1 cellular context compared by ENCODE assay signal in the genomic region with DNA sequence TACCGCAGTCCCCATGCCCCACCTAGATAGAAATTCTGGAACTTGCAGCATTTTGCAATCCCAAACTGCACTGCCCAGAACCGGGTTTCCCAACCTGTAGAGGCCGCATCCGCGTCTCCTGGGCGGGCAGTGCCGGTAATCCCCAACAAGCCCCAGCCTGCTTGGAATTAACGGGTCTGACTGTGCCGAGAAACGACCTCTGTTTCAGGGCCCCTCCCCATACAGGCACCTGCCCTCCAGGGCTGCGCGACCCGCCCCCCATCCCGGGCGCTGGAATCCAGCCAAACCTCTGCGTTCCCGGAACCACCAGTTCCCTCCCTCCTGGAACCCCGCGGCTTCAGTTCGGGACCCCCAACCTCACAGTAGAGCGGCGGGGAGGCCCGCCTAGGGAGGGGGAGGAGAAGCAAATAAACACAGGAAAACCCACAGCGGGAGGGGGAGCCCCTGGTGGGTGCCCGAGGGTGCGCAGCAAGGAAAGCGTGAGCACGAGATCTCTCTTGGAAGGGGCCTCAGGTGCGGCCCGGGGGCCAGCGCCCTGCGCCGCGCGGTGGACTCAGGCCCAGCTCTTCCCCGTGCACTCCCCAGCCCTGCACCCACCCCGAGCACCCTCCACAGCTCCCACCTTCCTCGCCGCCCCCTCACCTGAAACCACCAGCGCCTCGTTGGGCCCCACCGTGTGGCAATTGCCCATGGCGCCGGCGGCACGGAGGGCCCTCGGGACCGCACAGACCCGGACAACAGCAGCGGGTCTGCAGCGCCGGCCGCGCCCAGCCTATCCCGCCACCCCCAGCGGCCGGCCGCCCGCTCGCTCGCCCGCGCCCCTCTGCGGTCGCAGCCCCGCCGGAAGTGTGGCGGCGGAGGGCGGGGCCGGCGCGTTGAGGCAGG.
TF ChIP-seq lines count a peak whose summit lies in the region.

A gene with protein sequence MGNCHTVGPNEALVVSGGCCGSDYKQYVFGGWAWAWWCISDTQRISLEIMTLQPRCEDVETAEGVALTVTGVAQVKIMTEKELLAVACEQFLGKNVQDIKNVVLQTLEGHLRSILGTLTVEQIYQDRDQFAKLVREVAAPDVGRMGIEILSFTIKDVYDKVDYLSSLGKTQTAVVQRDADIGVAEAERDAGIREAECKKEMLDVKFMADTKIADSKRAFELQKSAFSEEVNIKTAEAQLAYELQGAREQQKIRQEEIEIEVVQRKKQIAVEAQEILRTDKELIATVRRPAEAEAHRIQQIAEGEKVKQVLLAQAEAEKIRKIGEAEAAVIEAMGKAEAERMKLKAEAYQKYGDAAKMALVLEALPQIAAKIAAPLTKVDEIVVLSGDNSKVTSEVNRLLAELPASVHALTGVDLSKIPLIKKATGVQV (minus strand): TSS at position 850 of the 885 bp plus-strand sequence. CDS start 159 bp downstream, at position 691.

TF ChIP-seq in HepG2, 621 proteins besides CTCF, POLR2A, EP300 and RAD21 (continued from another document and continues in another):
- TF ChIP-seq, protein P1, sequence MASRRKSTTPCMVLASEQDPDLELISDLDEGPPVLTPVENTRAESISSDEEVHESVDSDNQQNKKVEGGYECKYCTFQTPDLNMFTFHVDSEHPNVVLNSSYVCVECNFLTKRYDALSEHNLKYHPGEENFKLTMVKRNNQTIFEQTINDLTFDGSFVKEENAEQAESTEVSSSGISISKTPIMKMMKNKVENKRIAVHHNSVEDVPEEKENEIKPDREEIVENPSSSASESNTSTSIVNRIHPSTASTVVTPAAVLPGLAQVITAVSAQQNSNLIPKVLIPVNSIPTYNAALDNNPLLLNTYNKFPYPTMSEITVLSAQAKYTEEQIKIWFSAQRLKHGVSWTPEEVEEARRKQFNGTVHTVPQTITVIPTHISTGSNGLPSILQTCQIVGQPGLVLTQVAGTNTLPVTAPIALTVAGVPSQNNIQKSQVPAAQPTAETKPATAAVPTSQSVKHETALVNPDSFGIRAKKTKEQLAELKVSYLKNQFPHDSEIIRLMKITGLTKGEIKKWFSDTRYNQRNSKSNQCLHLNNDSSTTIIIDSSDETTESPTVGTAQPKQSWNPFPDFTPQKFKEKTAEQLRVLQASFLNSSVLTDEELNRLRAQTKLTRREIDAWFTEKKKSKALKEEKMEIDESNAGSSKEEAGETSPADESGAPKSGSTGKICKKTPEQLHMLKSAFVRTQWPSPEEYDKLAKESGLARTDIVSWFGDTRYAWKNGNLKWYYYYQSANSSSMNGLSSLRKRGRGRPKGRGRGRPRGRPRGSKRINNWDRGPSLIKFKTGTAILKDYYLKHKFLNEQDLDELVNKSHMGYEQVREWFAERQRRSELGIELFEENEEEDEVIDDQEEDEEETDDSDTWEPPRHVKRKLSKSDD (CRISPR knock-in tag; IDR thresholded peaks at IDR 0.05; ENCODE audit: low read depth) = 0 out of 2 replicates have a peak, but pooled peaks have one; percentile 6
- TF ChIP-seq, protein P2, sequence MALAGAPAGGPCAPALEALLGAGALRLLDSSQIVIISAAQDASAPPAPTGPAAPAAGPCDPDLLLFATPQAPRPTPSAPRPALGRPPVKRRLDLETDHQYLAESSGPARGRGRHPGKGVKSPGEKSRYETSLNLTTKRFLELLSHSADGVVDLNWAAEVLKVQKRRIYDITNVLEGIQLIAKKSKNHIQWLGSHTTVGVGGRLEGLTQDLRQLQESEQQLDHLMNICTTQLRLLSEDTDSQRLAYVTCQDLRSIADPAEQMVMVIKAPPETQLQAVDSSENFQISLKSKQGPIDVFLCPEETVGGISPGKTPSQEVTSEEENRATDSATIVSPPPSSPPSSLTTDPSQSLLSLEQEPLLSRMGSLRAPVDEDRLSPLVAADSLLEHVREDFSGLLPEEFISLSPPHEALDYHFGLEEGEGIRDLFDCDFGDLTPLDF (CRISPR knock-in tag; IDR thresholded peaks at IDR 0.05) = 0 out of 2 replicates have a peak, but pooled peaks have one; percentile 22
- TF ChIP-seq ZNF558 (CRISPR knock-in tag; IDR thresholded peaks at IDR 0.05; ENCODE audit: borderline replicate concordance) (no peak), AGO1 (IDR thresholded peaks at IDR 0.05; ENCODE audit: low read depth, low read length, poor library complexity, severe bottlenecking) (peak; percentile 94), ZFP36L2 (CRISPR knock-in tag; IDR thresholded peaks at IDR 0.05) (no peak), ZNF331 (CRISPR knock-in tag; IDR thresholded peaks at IDR 0.05) (no peak), ZNF446 (CRISPR knock-in tag; IDR thresholded peaks at IDR 0.05) (peak; percentile 16; the same call in 1 of the 2 replicates), ETV6 (CRISPR knock-in tag; conservative IDR thresholded peaks at IDR 0.05) (no peak), SIX1 (CRISPR knock-in tag; IDR thresholded peaks at IDR 0.05; ENCODE audit: borderline replicate concordance) (no peak), KDM3A (CRISPR knock-in tag; IDR thresholded peaks at IDR 0.05; ENCODE audit: low read depth) (0 out of 2 replicates have a peak, but pooled peaks have one; percentile 60), ZC3H13 (CRISPR knock-in tag; IDR thresholded peaks at IDR 0.05) (peak; percentile 77; the same call in 1 of the 2 replicates), ZMAT3 (CRISPR knock-in tag; conservative IDR thresholded peaks at IDR 0.05) (peak; percentile 50; the same call in 1 of the 2 replicates), REL (CRISPR knock-in tag; conservative IDR thresholded peaks at IDR 0.05) (no peak), PITX1 (CRISPR knock-in tag; IDR thresholded peaks at IDR 0.05) (peak; percentile 68), ZNF251 (CRISPR knock-in tag; IDR thresholded peaks at IDR 0.05) (no peak), KLF13 (CRISPR knock-in tag; IDR thresholded peaks at IDR 0.05) (no peak; the same call in 1 of the 2 replicates), ONECUT2 (CRISPR knock-in tag; IDR thresholded peaks at IDR 0.05) (no peak), ZFYVE20 (CRISPR knock-in tag; IDR thresholded peaks at IDR 0.05; ENCODE audit: borderline replicate concordance, low read depth) (no peak), RFXAP (CRISPR knock-in tag; IDR thresholded peaks at IDR 0.05; ENCODE audit: borderline replicate concordance) (peak; percentile 22; the same call in 1 of the 2 replicates), SCMH1 (CRISPR knock-in tag; IDR thresholded peaks at IDR 0.05; ENCODE audit: borderline replicate concordance) (no peak), SMAD9 (CRISPR knock-in tag; IDR thresholded peaks at IDR 0.05) (no peak), MAF1 (CRISPR knock-in tag; IDR thresholded peaks at IDR 0.05; ENCODE audit: borderline replicate concordance) (no peak), PHB2 (IDR thresholded peaks at IDR 0.05; ENCODE audit: partially characterized antibody) (no peak), ZNF326 (CRISPR knock-in tag; IDR thresholded peaks at IDR 0.05; ENCODE audit: borderline replicate concordance) (no peak), HOXA3 (CRISPR knock-in tag; IDR thresholded peaks at IDR 0.05) (peak; percentile 79), ZNF232 (CRISPR knock-in tag; IDR thresholded peaks at IDR 0.05; ENCODE audit: borderline replicate concordance) (no peak), CC2D1A (CRISPR knock-in tag; IDR thresholded peaks at IDR 0.05) (no peak), HOXA5 (CRISPR knock-in tag; IDR thresholded peaks at IDR 0.05) (peak; percentile 41; the same call in 1 of the 2 replicates), ZNF20 (CRISPR knock-in tag; IDR thresholded peaks at IDR 0.05) (no peak), STAG1 (CRISPR knock-in tag; IDR thresholded peaks at IDR 0.05) (no peak; the same call in 1 of the 2 replicates), ZNF713 (CRISPR knock-in tag; IDR thresholded peaks at IDR 0.05) (no peak), ZFP36L1 (CRISPR knock-in tag; IDR thresholded peaks at IDR 0.05) (no peak), SPEN (CRISPR knock-in tag; IDR thresholded peaks at IDR 0.05; ENCODE audit: low read depth) (peak; percentile 58; the same call in 1 of the 2 replicates), ZZZ3 (CRISPR knock-in tag; IDR thresholded peaks at IDR 0.05; ENCODE audit: borderline replicate concordance) (no peak), HNRNPK (IDR thresholded peaks at IDR 0.05; ENCODE audit: low read depth, low read length, poor library complexity, severe bottlenecking) (peak; percentile 60), TBX2 (CRISPR knock-in tag; IDR thresholded peaks at IDR 0.05; ENCODE audit: borderline replicate concordance) (peak; percentile 59; the same call in 1 of the 2 replicates), ZNF670 (CRISPR knock-in tag; IDR thresholded peaks at IDR 0.05; ENCODE audit: borderline replicate concordance) (no peak), ZNF333 (CRISPR knock-in tag; IDR thresholded peaks at IDR 0.05; ENCODE audit: borderline replicate concordance) (no peak), FOXK2 (IDR thresholded peaks at IDR 0.05) (no peak), MXI1 (IDR thresholded peaks at IDR 0.05; ENCODE audit: borderline replicate concordance, low read depth, low read length) (peak; percentile 50; the same call in 1 of the 3 replicates), BCL6 (CRISPR knock-in tag; IDR thresholded peaks at IDR 0.05) (no peak; the same call in 1 of the 2 replicates), RBAK (CRISPR knock-in tag; IDR thresholded peaks at IDR 0.05) (no peak)
- TF ChIP-seq, protein P3, sequence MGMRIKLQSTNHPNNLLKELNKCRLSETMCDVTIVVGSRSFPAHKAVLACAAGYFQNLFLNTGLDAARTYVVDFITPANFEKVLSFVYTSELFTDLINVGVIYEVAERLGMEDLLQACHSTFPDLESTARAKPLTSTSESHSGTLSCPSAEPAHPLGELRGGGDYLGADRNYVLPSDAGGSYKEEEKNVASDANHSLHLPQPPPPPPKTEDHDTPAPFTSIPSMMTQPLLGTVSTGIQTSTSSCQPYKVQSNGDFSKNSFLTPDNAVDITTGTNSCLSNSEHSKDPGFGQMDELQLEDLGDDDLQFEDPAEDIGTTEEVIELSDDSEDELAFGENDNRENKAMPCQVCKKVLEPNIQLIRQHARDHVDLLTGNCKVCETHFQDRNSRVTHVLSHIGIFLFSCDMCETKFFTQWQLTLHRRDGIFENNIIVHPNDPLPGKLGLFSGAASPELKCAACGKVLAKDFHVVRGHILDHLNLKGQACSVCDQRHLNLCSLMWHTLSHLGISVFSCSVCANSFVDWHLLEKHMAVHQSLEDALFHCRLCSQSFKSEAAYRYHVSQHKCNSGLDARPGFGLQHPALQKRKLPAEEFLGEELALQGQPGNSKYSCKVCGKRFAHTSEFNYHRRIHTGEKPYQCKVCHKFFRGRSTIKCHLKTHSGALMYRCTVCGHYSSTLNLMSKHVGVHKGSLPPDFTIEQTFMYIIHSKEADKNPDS (CRISPR knock-in tag; IDR thresholded peaks at IDR 0.05) = no peak
- TF ChIP-seq, protein P4, sequence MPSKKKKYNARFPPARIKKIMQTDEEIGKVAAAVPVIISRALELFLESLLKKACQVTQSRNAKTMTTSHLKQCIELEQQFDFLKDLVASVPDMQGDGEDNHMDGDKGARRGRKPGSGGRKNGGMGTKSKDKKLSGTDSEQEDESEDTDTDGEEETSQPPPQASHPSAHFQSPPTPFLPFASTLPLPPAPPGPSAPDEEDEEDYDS (CRISPR knock-in tag; IDR thresholded peaks at IDR 0.05) = no peak
- TF ChIP-seq, protein P5, sequence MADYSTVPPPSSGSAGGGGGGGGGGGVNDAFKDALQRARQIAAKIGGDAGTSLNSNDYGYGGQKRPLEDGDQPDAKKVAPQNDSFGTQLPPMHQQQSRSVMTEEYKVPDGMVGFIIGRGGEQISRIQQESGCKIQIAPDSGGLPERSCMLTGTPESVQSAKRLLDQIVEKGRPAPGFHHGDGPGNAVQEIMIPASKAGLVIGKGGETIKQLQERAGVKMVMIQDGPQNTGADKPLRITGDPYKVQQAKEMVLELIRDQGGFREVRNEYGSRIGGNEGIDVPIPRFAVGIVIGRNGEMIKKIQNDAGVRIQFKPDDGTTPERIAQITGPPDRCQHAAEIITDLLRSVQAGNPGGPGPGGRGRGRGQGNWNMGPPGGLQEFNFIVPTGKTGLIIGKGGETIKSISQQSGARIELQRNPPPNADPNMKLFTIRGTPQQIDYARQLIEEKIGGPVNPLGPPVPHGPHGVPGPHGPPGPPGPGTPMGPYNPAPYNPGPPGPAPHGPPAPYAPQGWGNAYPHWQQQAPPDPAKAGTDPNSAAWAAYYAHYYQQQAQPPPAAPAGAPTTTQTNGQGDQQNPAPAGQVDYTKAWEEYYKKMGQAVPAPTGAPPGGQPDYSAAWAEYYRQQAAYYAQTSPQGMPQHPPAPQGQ (CRISPR knock-in tag; IDR thresholded peaks at IDR 0.05; ENCODE audit: borderline replicate concordance) = no peak
- TF ChIP-seq, protein P6, sequence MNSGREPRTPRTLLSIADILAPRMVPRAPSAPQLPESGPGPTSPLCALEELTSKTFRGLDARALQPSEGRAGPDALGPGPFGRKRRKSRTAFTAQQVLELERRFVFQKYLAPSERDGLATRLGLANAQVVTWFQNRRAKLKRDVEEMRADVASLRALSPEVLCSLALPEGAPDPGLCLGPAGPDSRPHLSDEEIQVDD (CRISPR knock-in tag; IDR thresholded peaks at IDR 0.05; ENCODE audit: borderline replicate concordance) = no peak
- TF ChIP-seq, protein P7, sequence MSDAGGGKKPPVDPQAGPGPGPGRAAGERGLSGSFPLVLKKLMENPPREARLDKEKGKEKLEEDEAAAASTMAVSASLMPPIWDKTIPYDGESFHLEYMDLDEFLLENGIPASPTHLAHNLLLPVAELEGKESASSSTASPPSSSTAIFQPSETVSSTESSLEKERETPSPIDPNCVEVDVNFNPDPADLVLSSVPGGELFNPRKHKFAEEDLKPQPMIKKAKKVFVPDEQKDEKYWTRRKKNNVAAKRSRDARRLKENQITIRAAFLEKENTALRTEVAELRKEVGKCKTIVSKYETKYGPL (CRISPR knock-in tag; IDR thresholded peaks at IDR 0.05) = no peak
- TF ChIP-seq, protein P8, sequence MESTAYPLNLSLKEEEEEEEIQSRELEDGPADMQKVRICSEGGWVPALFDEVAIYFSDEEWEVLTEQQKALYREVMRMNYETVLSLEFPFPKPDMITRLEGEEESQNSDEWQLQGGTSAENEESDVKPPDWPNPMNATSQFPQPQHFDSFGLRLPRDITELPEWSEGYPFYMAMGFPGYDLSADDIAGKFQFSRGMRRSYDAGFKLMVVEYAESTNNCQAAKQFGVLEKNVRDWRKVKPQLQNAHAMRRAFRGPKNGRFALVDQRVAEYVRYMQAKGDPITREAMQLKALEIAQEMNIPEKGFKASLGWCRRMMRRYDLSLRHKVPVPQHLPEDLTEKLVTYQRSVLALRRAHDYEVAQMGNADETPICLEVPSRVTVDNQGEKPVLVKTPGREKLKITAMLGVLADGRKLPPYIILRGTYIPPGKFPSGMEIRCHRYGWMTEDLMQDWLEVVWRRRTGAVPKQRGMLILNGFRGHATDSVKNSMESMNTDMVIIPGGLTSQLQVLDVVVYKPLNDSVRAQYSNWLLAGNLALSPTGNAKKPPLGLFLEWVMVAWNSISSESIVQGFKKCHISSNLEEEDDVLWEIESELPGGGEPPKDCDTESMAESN (CRISPR knock-in tag; conservative IDR thresholded peaks at IDR 0.05) = no peak; the same call in 1 of the 2 replicates
- TF ChIP-seq, protein P9, sequence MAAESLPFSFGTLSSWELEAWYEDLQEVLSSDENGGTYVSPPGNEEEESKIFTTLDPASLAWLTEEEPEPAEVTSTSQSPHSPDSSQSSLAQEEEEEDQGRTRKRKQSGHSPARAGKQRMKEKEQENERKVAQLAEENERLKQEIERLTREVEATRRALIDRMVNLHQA (CRISPR knock-in tag; IDR thresholded peaks at IDR 0.05) = no peak
- TF ChIP-seq, protein P10, sequence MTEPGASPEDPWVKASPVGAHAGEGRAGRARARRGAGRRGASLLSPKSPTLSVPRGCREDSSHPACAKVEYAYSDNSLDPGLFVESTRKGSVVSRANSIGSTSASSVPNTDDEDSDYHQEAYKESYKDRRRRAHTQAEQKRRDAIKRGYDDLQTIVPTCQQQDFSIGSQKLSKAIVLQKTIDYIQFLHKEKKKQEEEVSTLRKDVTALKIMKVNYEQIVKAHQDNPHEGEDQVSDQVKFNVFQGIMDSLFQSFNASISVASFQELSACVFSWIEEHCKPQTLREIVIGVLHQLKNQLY (CRISPR knock-in tag; IDR thresholded peaks at IDR 0.05) = no peak
